In genomic region chr12:102681309-102681708, GRCh38 we compare ENCODE assay signal across 10 cellular contexts.
"Had no signal": no experiment of that assay in that cellular context is flagged by ENCODE, and none has a peak within 500 bp of the region (broad histone marks: within the 10 kb centered on the region; RNA-seq: fewer than 3 reads in every experiment).

No MANE protein-coding gene starts in this region.

- H3K36me3 ChIP-seq: HAP-1 had no signal

- H3K4me3 ChIP-seq: GM23248, GM23338, HAP-1 had no signal

- FAIRE-seq: H1, H54 had no signal

- H3K9ac ChIP-seq: GM23248 had no signal

- H3K27ac ChIP-seq: GM23248 had no signal

- H2AFZ ChIP-seq: GM23248, GM23338 had no signal

- H3K4me1 ChIP-seq: HAP-1 had no signal

- H3K4me2 ChIP-seq: GM23338 had no signal

- DNase-seq: GM23248, GOT3, H9, HCEC 1CT, HFFc6 had no signal

- H3K9me3 ChIP-seq: HAP-1 had no signal

- ATAC-seq: GM23338, HCT116 had no signal
